ENCODE assay signal across 18 cellular contexts in the genomic region with DNA sequence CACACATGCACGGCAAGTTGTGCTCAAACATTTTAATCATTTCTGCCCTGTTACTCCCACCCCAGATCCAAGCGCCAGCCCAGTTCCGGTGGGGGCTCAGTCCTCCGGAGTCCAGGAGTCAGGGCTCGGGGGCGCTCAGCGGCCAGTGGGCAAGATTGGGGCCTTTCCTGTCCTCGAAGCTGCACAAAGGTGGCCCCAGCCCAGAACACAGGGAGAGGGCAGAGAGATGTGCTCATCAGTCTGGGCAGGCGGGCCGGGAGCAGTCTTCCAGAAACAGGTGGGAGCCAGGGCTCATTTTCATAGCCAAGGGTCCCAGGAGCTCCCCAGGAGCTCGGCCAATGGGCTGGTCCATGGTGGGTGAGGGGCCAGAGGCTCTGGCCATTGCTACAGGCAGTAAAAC. TPM values are rescaled to one million over a fixed set of nuclear protein-coding genes. Genes with fewer than 3 reads are reported as not detected.
A peak's percentile ranks its signal among the peaks of the same experiment; 100 is the strongest.
DNase-seq lines count a peak whose midpoint lies in the region; ATAC-seq and TF ChIP-seq lines count a peak whose summit lies in the region.
"Had no signal": no experiment of that assay in that cellular context is flagged by ENCODE, and none has a peak within 500 bp of the region (broad histone marks: within the 10 kb centered on the region; RNA-seq: fewer than 3 reads in every experiment).

No MANE protein-coding gene starts in this region.

- H3K27ac ChIP-seq in HUES64 (ENCODE audit: low read depth, low read length), result peak overlapping the region; percentile 65; the same call in 1 of the 2 replicates
- H3K27ac ChIP-seq in endodermal cell (ENCODE audit: low read depth, low read length), result no peak overlapping the region
- peak overlapping the region; percentile 77 for H3K27ac ChIP-seq in muscle layer of duodenum (ENCODE audit: low read length)
- peak overlapping the region in 1 of 10 donors; percentile 97 for H3K27ac ChIP-seq in heart right ventricle
- H3K27ac ChIP-seq: cardiac muscle cell, neural progenitor cell had no signal

- H3K4me1 Mint-ChIP-seq in endodermal cell, result peaks cover 28% of the 10 kb centered on the region
- peaks cover 22% of the 10 kb centered on the region for H3K4me1 Mint-ChIP-seq in type B pancreatic cell (ENCODE audit: unreplicated experiment)

- ATAC-seq in GM18861 (IDR thresholded peaks at IDR 0.05; ENCODE audit: unreplicated experiment) (no peak), heart right ventricle (no peak)

- intact Hi-C loops in heart right ventricle (cut with DNase I), result no loop called here

- DNase-seq in endodermal cell (no peak), type B pancreatic cell (ENCODE audit: extremely low spot score, unreplicated experiment) (no peak), dermis blood vessel endothelial cell (no peak), MV-4-11 (lab: John Stamatoyannopoulos, UW) (no peak), heart right ventricle (no peak)
- DNase-seq: effector CD4-positive, alpha-beta T cell; head of caudate nucleus; NCI-H774; retina; stimulated activated naive CD4-positive, alpha-beta T cell treated with Interleukin-2 at 50 U/mL for 16 hours had no signal

- H3K36me3 Mint-ChIP-seq in endodermal cell (ENCODE audit: low read depth), result peaks cover 26% of the 10 kb centered on the region
- peaks cover 4% of the 10 kb centered on the region for H3K36me3 Mint-ChIP-seq in type B pancreatic cell

- H3K27ac Mint-ChIP-seq in endodermal cell (peak overlapping the region; percentile 82), type B pancreatic cell (peak overlapping the region; percentile 93)
- H3K27ac Mint-ChIP-seq: activated T-helper 2 cell treated with anti-CD3 and anti-CD28 coated beads, Interferon-gamma antibody, Interleukin-2, Interleukin-4, amounts not matched to agents 10 μg/mL and 5 μg/mL and 100 μg/mL, durations not matched to agents 14 hours and 24 hours and 36 hours; neural progenitor cell had no signal

- WGBS in HUES64, result 92% methylated on average over 11 of the region's 11 CpGs
- 95 to 96% methylated on average over 11 of the region's 11 CpGs for WGBS in endodermal cell (ENCODE audit: insufficient coverage in 1 of 2, insufficient read length in 1 of 2), 2 experiments
- 92 to 94% methylated on average over 11 of the region's 11 CpGs for WGBS in heart right ventricle, 2 donors

- H3K27me3 ChIP-seq in HUES64 (ENCODE audit: insufficient read depth, low read length), result no peaks in the 10 kb centered on the region
- no peaks in the 10 kb centered on the region for H3K27me3 ChIP-seq in endodermal cell (ENCODE audit: control insufficient read depth, insufficient read depth, low read length, poor library complexity, severe bottlenecking)
- no peaks in the 10 kb centered on the region for H3K27me3 ChIP-seq in muscle layer of duodenum (ENCODE audit: low read depth, low read length)
- no peaks in the 10 kb centered on the region for H3K27me3 ChIP-seq in heart right ventricle
- H3K27me3 ChIP-seq: cardiac muscle cell, neural progenitor cell had no signal

- H3K4me1 ChIP-seq in HUES64 (ENCODE audit: insufficient read depth, low read length), result peaks cover 25% of the 10 kb centered on the region
- H3K4me1 ChIP-seq in endodermal cell (ENCODE audit: control insufficient read depth, insufficient read depth, low read length), result peaks cover 10% of the 10 kb centered on the region
- peaks cover 6 to 7% of the 10 kb centered on the region in 2 donors for H3K4me1 ChIP-seq in muscle layer of duodenum (ENCODE audit: control insufficient read depth in 1 of 2, insufficient read depth in 2 of 2, low read length in 2 of 2)
- peaks cover 3 to 63% (median 40%) of the 10 kb centered on the region in 9 donors for H3K4me1 ChIP-seq in heart right ventricle

- H3K9me3 Mint-ChIP-seq in endodermal cell, result no peaks in the 10 kb centered on the region
- no peaks in the 10 kb centered on the region for H3K9me3 Mint-ChIP-seq in type B pancreatic cell
- H3K9me3 Mint-ChIP-seq: activated T-helper 2 cell treated with anti-CD3 and anti-CD28 coated beads, Interferon-gamma antibody, Interleukin-2, Interleukin-4, amounts not matched to agents 10 μg/mL and 5 μg/mL and 100 μg/mL, durations not matched to agents 14 hours and 24 hours and 36 hours; neural progenitor cell had no signal

- H3K36me3 ChIP-seq in HUES64 (ENCODE audit: insufficient read depth, low read length) (peaks cover 48% of the 10 kb centered on the region), endodermal cell (ENCODE audit: control insufficient read depth, insufficient read depth, low read length) (peaks cover 19% of the 10 kb centered on the region), muscle layer of duodenum (ENCODE audit: control insufficient read depth in 1 of 2, insufficient read depth in 2 of 2, low read length in 2 of 2) (peaks cover 26 to 38% of the 10 kb centered on the region in 2 donors), heart right ventricle (peaks cover 0 to 68% (median 44%) of the 10 kb centered on the region in 9 donors)
- H3K36me3 ChIP-seq: neural progenitor cell had no signal

- H3K4me3 ChIP-seq in HUES64 (ENCODE audit: low read length), result no peak overlapping the region
- no peak overlapping the region for H3K4me3 ChIP-seq in endodermal cell (ENCODE audit: low read length)
- H3K4me3 ChIP-seq in muscle layer of duodenum (ENCODE audit: low read depth in 1 of 2, low read length in 2 of 2), result no peak overlapping the region
- H3K4me3 ChIP-seq in heart right ventricle, result no peak overlapping the region
- H3K4me3 ChIP-seq: cardiac muscle cell, neural progenitor cell had no signal

- H3K4me3 Mint-ChIP-seq in endodermal cell (no peak overlapping the region), type B pancreatic cell (peak overlapping the region; percentile 74)
- H3K4me3 Mint-ChIP-seq: neural progenitor cell had no signal

- H3K9ac ChIP-seq in HUES64 (ENCODE audit: low read depth, low read length) (peak overlapping the region; percentile 54; the same call in 1 of the 2 replicates), endodermal cell (ENCODE audit: extremely low read depth, low read length, poor library complexity, severe bottlenecking) (no peak overlapping the region)
- H3K9ac ChIP-seq: neural progenitor cell had no signal

- H3K9me3 ChIP-seq in HUES64 (ENCODE audit: insufficient read depth, low read depth, low read length) (no peaks in the 10 kb centered on the region), endodermal cell (ENCODE audit: control insufficient read depth, low read length) (no peaks in the 10 kb centered on the region), muscle layer of duodenum (ENCODE audit: control insufficient read depth in 1 of 2, low read length in 2 of 2) (no peaks in the 10 kb centered on the region), heart right ventricle (no peaks in the 10 kb centered on the region)

- H3K27me3 Mint-ChIP-seq in endodermal cell (ENCODE audit: insufficient read depth), result no peaks in the 10 kb centered on the region
- peaks cover 6% of the 10 kb centered on the region for H3K27me3 Mint-ChIP-seq in type B pancreatic cell

- TF ChIP-seq CTCF in endodermal cell (conservative IDR thresholded peaks at IDR 0.05) (no peak), type B pancreatic cell (conservative IDR thresholded peaks at IDR 0.05) (no peak), heart right ventricle (IDR thresholded peaks at IDR 0.05) (no peak)

RNA-seq across cellular contexts. Expression of gene PRSS8, which starts 4.1 kb away (rescaled TPM):
- 35.2 TPM for polyA plus RNA-seq in HUES64 (2013, experiment 1 of 2)
- polyA plus RNA-seq in HUES64 (2013, experiment 2 of 2), result 48.5 TPM
- total RNA-seq in endodermal cell, result 10 to 100 TPM; 79.7 to 80.1 TPM
- 22.8 TPM for polyA plus RNA-seq in endodermal cell (2013, experiment 1 of 2)
- 16.6 TPM for polyA plus RNA-seq in endodermal cell (2013, experiment 2 of 2)
- total RNA-seq in type B pancreatic cell (ENCODE audit: low replicate concordance), result 84.7 and 205 TPM in 2 replicates
- total RNA-seq in dermis blood vessel endothelial cell, result not detected in 2 replicates
- total RNA-seq in heart right ventricle, result under 1 TPM in 4 of 10 donors, not detected in 6; 0.15 to 0.57 (median 0.25) TPM
- under 1 TPM in 1 of 2 donors, not detected in 1; 0.09 TPM for polyA plus RNA-seq in heart right ventricle
- total RNA-seq: activated T-helper 2 cell treated with anti-CD3 and anti-CD28 coated beads, Interferon-gamma antibody, Interleukin-2, Interleukin-4, amounts not matched to agents 10 μg/mL and 5 μg/mL and 100 μg/mL, durations not matched to agents 14 hours and 24 hours and 36 hours; HT1080; SK-MEL-5 had no signal

RNA-seq across cellular contexts. Expression of gene KAT8, which starts 14.0 kb away (rescaled TPM):
- 39.6 TPM for polyA plus RNA-seq in HUES64 (2013, experiment 1 of 2)
- 50.5 TPM for polyA plus RNA-seq in HUES64 (2013, experiment 2 of 2)
- total RNA-seq in endodermal cell (10 to 100 TPM; 51.0 to 55.8 TPM), type B pancreatic cell (ENCODE audit: low replicate concordance) (54.4 and 70.3 TPM in 2 replicates), dermis blood vessel endothelial cell (38.3 and 45.6 TPM in 2 replicates), heart right ventricle (10 to 100 TPM; 51.9 to 79.9 (median 66.0) TPM)
- 71.1 TPM for polyA plus RNA-seq in endodermal cell (2013, experiment 1 of 2)
- polyA plus RNA-seq in endodermal cell (2013, experiment 2 of 2), result 61.7 TPM
- polyA plus RNA-seq in heart right ventricle, result 100 to 1,000 TPM in 1 of 2 donors, 10 to 100 TPM in 1; 56.3 to 107 TPM

RNA-seq across cellular contexts. Expression of gene PRSS36, which starts 18.4 kb away (rescaled TPM):
- polyA plus RNA-seq in HUES64 (2013, experiment 1 of 2), result 0.65 TPM
- polyA plus RNA-seq in HUES64 (2013, experiment 2 of 2), result 0.76 TPM
- under 1 TPM; 0.22 to 0.71 TPM for total RNA-seq in endodermal cell
- 0.46 TPM for polyA plus RNA-seq in endodermal cell (2013, experiment 1 of 2)
- polyA plus RNA-seq in endodermal cell (2013, experiment 2 of 2), result 0.29 TPM
- total RNA-seq in type B pancreatic cell (ENCODE audit: low replicate concordance), result 1.8 and 2.0 TPM in 2 replicates
- 0.51 TPM in 1 of 2 replicates, not detected in the other for total RNA-seq in dermis blood vessel endothelial cell
- 1 to 10 TPM in 6 of 10 donors, under 1 TPM in 4; 0.30 to 3.1 (median 1.3) TPM for total RNA-seq in heart right ventricle
- 1 to 10 TPM; 1.2 to 3.4 TPM for polyA plus RNA-seq in heart right ventricle

RNA-seq across cellular contexts. Expression of gene BCKDK, which starts 23.2 kb away (rescaled TPM):
- polyA plus RNA-seq in HUES64 (2013, experiment 1 of 2), result 34.1 TPM
- 44.3 TPM for polyA plus RNA-seq in HUES64 (2013, experiment 2 of 2)
- total RNA-seq in endodermal cell (10 to 100 TPM; 47.0 to 57.7 TPM), type B pancreatic cell (ENCODE audit: low replicate concordance) (38.5 and 44.5 TPM in 2 replicates), dermis blood vessel endothelial cell (18.4 and 36.2 TPM in 2 replicates), heart right ventricle (10 to 100 TPM; 62.8 to 90.9 (median 74.7) TPM)
- 44.3 TPM for polyA plus RNA-seq in endodermal cell (2013, experiment 1 of 2)
- 42.0 TPM for polyA plus RNA-seq in endodermal cell (2013, experiment 2 of 2)
- 10 to 100 TPM; 26.1 to 57.2 TPM for polyA plus RNA-seq in heart right ventricle

RNA-seq across cellular contexts. Expression of gene VKORC1, which starts 36.8 kb away (rescaled TPM):
- polyA plus RNA-seq in HUES64 (2013, experiment 1 of 2), result 66.6 TPM
- polyA plus RNA-seq in HUES64 (2013, experiment 2 of 2), result 80.0 TPM
- total RNA-seq in endodermal cell, result 10 to 100 TPM; 53.7 to 63.0 TPM
- 93.5 TPM for polyA plus RNA-seq in endodermal cell (2013, experiment 1 of 2)
- 86.0 TPM for polyA plus RNA-seq in endodermal cell (2013, experiment 2 of 2)
- 70.1 and 78.9 TPM in 2 replicates for total RNA-seq in type B pancreatic cell (ENCODE audit: low replicate concordance)
- 67.6 and 109 TPM in 2 replicates for total RNA-seq in dermis blood vessel endothelial cell
- 10 to 100 TPM; 27.0 to 68.1 (median 31.8) TPM for total RNA-seq in heart right ventricle
- polyA plus RNA-seq in heart right ventricle, result 100 to 1,000 TPM in 1 of 2 donors, 10 to 100 TPM in 1; 46.2 to 139 TPM

Comparison
In these comparisons a context has a peak if more than half of its experiments do, and no peak if none do; other contexts are left out.
1. RNA of gene PRSS8, which starts 4.1 kb away (total RNA-seq): 84.7 to 205 TPM in type B pancreatic cell and 79.7 to 80.1 TPM in endodermal cell; 0.15 to 0.57 TPM in heart right ventricle and not detected in dermis blood vessel endothelial cell; every median in the first group is over 10 times any median in the second.